Comparison of ENCODE assay signal across 12 cellular contexts in genomic region chr5:82365744-82366228, GRCh38.
A peak's percentile ranks its signal among the peaks of the same experiment; 100 is the strongest.
DNase-seq lines count a peak whose midpoint lies in the region; ATAC-seq lines count a peak whose summit lies in the region.
"Had no signal": no experiment of that assay in that cellular context is flagged by ENCODE, and none has a peak within 500 bp of the region (broad histone marks: within the 10 kb centered on the region; RNA-seq: fewer than 3 reads in every experiment).

No MANE protein-coding gene starts in this region.

- H3K27ac ChIP-seq in effector memory CD4-positive, alpha-beta T cell (ENCODE audit: insufficient read depth, low read length, poor library complexity, severe bottlenecking): no peak overlapping the region
- H3K27ac ChIP-seq: 22Rv1 had no signal

- H3K4me1 ChIP-seq in effector memory CD4-positive, alpha-beta T cell (ENCODE audit: control insufficient read depth, insufficient read depth, low read length, poor library complexity, severe bottlenecking): peaks cover 3% of the 10 kb centered on the region

- no peaks in the 10 kb centered on the region for H3K9me3 ChIP-seq in effector memory CD4-positive, alpha-beta T cell (ENCODE audit: control insufficient read depth, low read length)
- H3K9me3 ChIP-seq: heart right ventricle had no signal

- H3K27me3 ChIP-seq in effector memory CD4-positive, alpha-beta T cell (replicated peaks; ENCODE audit: control insufficient read depth, insufficient read depth, low read length, poor library complexity, severe bottlenecking): no peaks in the 10 kb centered on the region
- H3K27me3 ChIP-seq: heart right ventricle had no signal

- H3K36me3 ChIP-seq in effector memory CD4-positive, alpha-beta T cell (ENCODE audit: control insufficient read depth, insufficient read depth, low read length): no peaks in the 10 kb centered on the region
- H3K36me3 ChIP-seq: heart right ventricle had no signal

- DNase-seq in DMS 273 (lab: John Stamatoyannopoulos, UW; ENCODE audit: unreplicated experiment) (peak; percentile 32), DMS 273 treated with DMSO at 0.1 percent for 48 hours (lab: John Stamatoyannopoulos, UW) (no peak), NCI-H1694 treated with DMSO at 0.1 percent for 48 hours (lab: John Stamatoyannopoulos, UW) (peak; percentile 13), dermis blood vessel endothelial cell (peak; percentile 28), NCI-H82 treated with DMSO at 0.1 percent for 48 hours (lab: John Stamatoyannopoulos, UW; ENCODE audit: unreplicated experiment) (no peak)
- peak in 2 of 3 experiments; percentile 24 to 35 for DNase-seq in stimulated activated CD4-positive, alpha-beta T cell treated with anti-CD3 and anti-CD28 coated beads, TNF-alpha, amount 100 ng/mL, for 24 hours (ENCODE audit: low read depth in 3 of 3)
- DNase-seq in effector memory CD4-positive, alpha-beta T cell: no peak
- DNase-seq: activated CD4-positive, CD25-positive, alpha-beta regulatory T cell; heart right ventricle had no signal

- H3K4me3 ChIP-seq in effector memory CD4-positive, alpha-beta T cell (ENCODE audit: insufficient read depth, low read depth, low read length, poor library complexity, severe bottlenecking): no peak overlapping the region
- H3K4me3 ChIP-seq: heart right ventricle, skin epidermis had no signal

- no peak for ATAC-seq in HG03469 (IDR thresholded peaks at IDR 0.05; ENCODE audit: unreplicated experiment)

Comparison
In these comparisons a context has a peak if more than half of its experiments do, and no peak if none do; other contexts are left out.
1. DNase-seq: peak in DMS 273 (single experiment), NCI-H1694 treated with DMSO at 0.1 percent for 48 hours (single experiment), dermis blood vessel endothelial cell (single experiment) and stimulated activated CD4-positive, alpha-beta T cell treated with anti-CD3 and anti-CD28 coated beads, TNF-alpha, amount 100 ng/mL, for 24 hours (2 of 3); none in DMS 273 treated with DMSO at 0.1 percent for 48 hours (single experiment), NCI-H82 treated with DMSO at 0.1 percent for 48 hours (single experiment) and effector memory CD4-positive, alpha-beta T cell (0 of 3).